Comparison of ENCODE assay signal across 8 cellular contexts in the genomic region with DNA sequence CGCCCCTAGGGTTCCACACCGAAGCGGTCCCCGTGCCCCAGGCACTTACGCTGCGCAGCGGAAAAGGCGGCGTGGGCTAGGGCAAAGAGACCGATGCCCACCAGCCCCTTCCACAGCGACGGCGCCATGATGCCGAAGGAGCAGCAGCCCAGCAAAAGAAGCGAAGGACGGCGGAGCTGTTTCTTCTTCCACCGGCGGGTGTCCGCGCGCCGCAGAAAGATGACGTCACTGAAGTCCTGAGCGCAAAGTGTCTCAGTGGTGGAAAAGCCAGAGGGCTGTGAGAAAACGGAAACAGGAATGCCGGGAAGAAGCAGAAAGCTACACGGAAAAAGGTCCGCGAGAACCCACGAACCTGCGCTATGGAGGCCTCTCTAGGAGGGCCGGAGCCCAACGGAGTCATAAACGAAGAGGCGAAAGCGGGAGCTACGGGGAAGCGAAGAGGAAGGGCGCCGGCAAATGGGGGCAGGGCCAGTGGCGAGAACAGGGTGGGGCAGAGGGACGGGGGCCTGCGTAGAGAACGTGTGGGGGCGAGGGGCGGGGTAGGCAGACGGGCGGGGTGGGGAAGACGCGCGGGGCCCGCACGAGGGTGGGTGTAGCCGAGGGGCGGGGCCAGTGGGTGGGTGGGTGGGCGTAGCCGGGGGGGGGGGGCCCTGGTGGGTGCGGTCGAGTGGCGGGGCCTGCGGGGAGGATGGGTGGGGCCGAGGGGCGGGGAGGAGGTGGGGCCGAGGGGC. TPM values are rescaled to one million over a fixed set of nuclear protein-coding genes. Genes with fewer than 3 reads are reported as not detected.
A peak's percentile ranks its signal among the peaks of the same experiment; 100 is the strongest.
DNase-seq lines count a peak whose midpoint lies in the region; ATAC-seq and TF ChIP-seq lines count a peak whose summit lies in the region.

A gene (minus strand): TSS at position 441 of the 731 bp plus-strand sequence. CDS start 313 bp downstream, at position 128.

- peak within 1 kb of the TSS; percentile 85 for H3K4me3 Mint-ChIP-seq in endodermal cell

- TF ChIP-seq CTCF in endodermal cell (conservative IDR thresholded peaks at IDR 0.05) = no peak

- ATAC-seq in GM21381 (IDR thresholded peaks at IDR 0.05; ENCODE audit: unreplicated experiment) = peak; percentile 74

- H3K27ac ChIP-seq in HUES48 (ENCODE audit: low read depth, low read length) (peak within 1 kb of the TSS; percentile 93), endodermal cell (ENCODE audit: low read depth, low read length) (peak within 1 kb of the TSS; percentile 92)

- H3K4me1 ChIP-seq in HUES48 (ENCODE audit: control insufficient read depth, insufficient read depth, low read length) = peaks cover 14% of the 10 kb centered on the region; the same call in 1 of the 2 replicates
- H3K4me1 ChIP-seq in NT2/D1 (ENCODE audit: insufficient read depth, insufficient read length) = no peaks in the 10 kb centered on the region
- no peaks in the 10 kb centered on the region for H3K4me1 ChIP-seq in endodermal cell (ENCODE audit: control insufficient read depth, insufficient read depth, low read length)

- peak within 1 kb of the TSS; percentile 98 for H3K27ac Mint-ChIP-seq in endodermal cell

- peaks cover 36% of the 10 kb centered on the region for H3K9me3 Mint-ChIP-seq in endodermal cell

- peak within 1 kb of the TSS; percentile 100 for H3K4me3 ChIP-seq in HUES48 (ENCODE audit: low read depth, low read length)
- H3K4me3 ChIP-seq in NT2/D1 (ENCODE audit: insufficient read length, low read depth) = peak within 1 kb of the TSS; percentile 71
- peak within 1 kb of the TSS; percentile 95 for H3K4me3 ChIP-seq in endodermal cell (ENCODE audit: low read length)

- DNase-seq in COLO668 (lab: John Stamatoyannopoulos, UW; ENCODE audit: unreplicated experiment) = peak; percentile 78
- DNase-seq in NT2/D1 (ENCODE audit: low read depth, low spot score) = no peak
- DNase-seq in activated CD8-positive, alpha-beta memory T cell treated with anti-CD3 and anti-CD28 coated beads, Interleukin-2, amount 50 U/mL, for 1 hour (ENCODE audit: extremely low read depth) = peak; percentile 60
- peak; percentile 91 for DNase-seq in endodermal cell
- DNase-seq in mesenteric fat pad (ENCODE audit: low spot score) = no peak
- DNase-seq in stimulated activated CD8-positive, alpha-beta memory T cell treated with anti-CD3 and anti-CD28 coated beads, Interleukin-15, amount 100 ng/mL, for 1 hour (ENCODE audit: low read depth) = peak; percentile 61

- H3K36me3 ChIP-seq in HUES48 (ENCODE audit: control insufficient read depth, insufficient read depth, low read length) (peaks cover 13% of the 10 kb centered on the region), NT2/D1 (ENCODE audit: insufficient read depth, insufficient read length, low read length) (no peaks in the 10 kb centered on the region), endodermal cell (ENCODE audit: control insufficient read depth, insufficient read depth, low read length) (no peaks in the 10 kb centered on the region)

- H3K27me3 ChIP-seq in HUES48 (ENCODE audit: control insufficient read depth, insufficient read depth, low read length) (no peaks in the 10 kb centered on the region), NT2/D1 (ENCODE audit: insufficient read depth, insufficient read length) (no peaks in the 10 kb centered on the region), endodermal cell (ENCODE audit: control insufficient read depth, insufficient read depth, low read length, poor library complexity, severe bottlenecking) (no peaks in the 10 kb centered on the region)

- H3K36me3 Mint-ChIP-seq in endodermal cell (ENCODE audit: low read depth) = peaks cover 3% of the 10 kb centered on the region

- no peaks in the 10 kb centered on the region for H3K27me3 Mint-ChIP-seq in endodermal cell (ENCODE audit: insufficient read depth)

- WGBS in endodermal cell (ENCODE audit: insufficient coverage in 1 of 2, insufficient read length in 1 of 2), 2 experiments = 0% methylated on average over 5 to 42 of the region's 65 CpGs

- H3K9me3 ChIP-seq in HUES48 (ENCODE audit: control insufficient read depth, insufficient read depth, low read length) (no peaks in the 10 kb centered on the region), NT2/D1 (ENCODE audit: insufficient read depth, low read length) (no peaks in the 10 kb centered on the region), endodermal cell (ENCODE audit: control insufficient read depth, low read length) (no peaks in the 10 kb centered on the region)

- H3K9ac ChIP-seq in HUES48 (ENCODE audit: low read depth, low read length) (peak within 1 kb of the TSS; percentile 94), NT2/D1 (ENCODE audit: insufficient read length, low read depth) (peak within 1 kb of the TSS; percentile 85), endodermal cell (ENCODE audit: extremely low read depth, low read length, poor library complexity, severe bottlenecking) (peak within 1 kb of the TSS; percentile 79)

- peaks cover 6% of the 10 kb centered on the region for H3K4me1 Mint-ChIP-seq in endodermal cell

RNA-seq across cellular contexts. Expression of the gene that starts here (rescaled TPM):
- total RNA-seq in endodermal cell = 10 to 100 TPM; 17.5 to 19.2 TPM
- polyA plus RNA-seq in endodermal cell (2013, experiment 1 of 2) = 22.6 TPM
- polyA plus RNA-seq in endodermal cell (2013, experiment 2 of 2) = 19.6 TPM
- total RNA-seq in mesenteric fat pad = 25.1 TPM

Comparison
In these comparisons a context has a peak if more than half of its experiments do, and no peak if none do; other contexts are left out.
1. DNase-seq: peak in COLO668 (single experiment), activated CD8-positive, alpha-beta memory T cell treated with anti-CD3 and anti-CD28 coated beads, Interleukin-2, amount 50 U/mL, for 1 hour (single experiment), endodermal cell (single experiment) and stimulated activated CD8-positive, alpha-beta memory T cell treated with anti-CD3 and anti-CD28 coated beads, Interleukin-15, amount 100 ng/mL, for 1 hour (single experiment); none in NT2/D1 (single experiment) and mesenteric fat pad (single experiment).
2. Peak in every context shown above with its lines, with median percentiles within 50 percentile points of each other: H3K4me3 ChIP-seq and H3K9ac ChIP-seq.